In the genomic region with DNA sequence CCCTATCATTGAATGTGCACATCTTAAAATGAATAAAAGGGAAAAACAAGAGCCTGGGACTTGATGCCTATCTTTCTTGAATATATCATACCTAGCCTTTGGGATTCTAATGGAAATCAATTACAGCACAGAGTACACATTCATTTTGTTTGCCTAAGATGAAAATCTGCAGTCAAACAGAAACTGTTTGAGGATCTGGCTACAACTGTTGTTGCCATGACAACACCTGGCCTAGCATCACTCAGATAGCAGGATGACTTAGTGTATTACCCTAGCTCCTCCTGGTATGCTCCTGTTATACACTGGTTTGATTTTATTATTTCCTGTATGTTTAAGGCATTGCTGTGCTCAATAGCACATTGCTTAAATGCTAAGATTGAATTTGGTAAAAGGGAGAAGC, we compare ENCODE assay signal across 9 cellular contexts.
DNase-seq lines count a peak whose midpoint lies in the region; ATAC-seq and TF ChIP-seq lines count a peak whose summit lies in the region.
"Had no signal": no experiment of that assay in that cellular context is flagged by ENCODE, and none has a peak within 500 bp of the region (broad histone marks: within the 10 kb centered on the region; RNA-seq: fewer than 3 reads in every experiment).

No MANE protein-coding gene starts in this region.

- peak; percentile 1 for DNase-seq in NCI-H1092 (lab: John Stamatoyannopoulos, UW)
- peak; percentile 41 for DNase-seq in mesendoderm
- no peak for DNase-seq in Right ventricle myocardium superior
- DNase-seq in ovary: no peak
- DNase-seq: MG63; naive thymus-derived CD4-positive, alpha-beta T cell had no signal

- ATAC-seq in GM18870 (IDR thresholded peaks at IDR 0.05; ENCODE audit: unreplicated experiment): peak; percentile 79
- ATAC-seq in HG02759 (IDR thresholded peaks at IDR 0.05; ENCODE audit: unreplicated experiment): peak; percentile 71
- ATAC-seq in HG03025 (IDR thresholded peaks at IDR 0.05; ENCODE audit: low FRiP score, unreplicated experiment): no peak
- no peak for ATAC-seq in Right ventricle myocardium superior (ENCODE audit: poor library complexity)
- ATAC-seq: naive thymus-derived CD4-positive, alpha-beta T cell had no signal

- H3K23ac ChIP-seq in mesendoderm (ENCODE audit: low read length): no peak overlapping the region

- H3K27ac ChIP-seq in mesendoderm (ENCODE audit: low read depth, low read length) (no peak overlapping the region), ovary (no peak overlapping the region)

- H3K79me2 ChIP-seq in mesendoderm (ENCODE audit: control insufficient read depth, insufficient read depth, low read length): no peaks in the 10 kb centered on the region

- H3K4me2 ChIP-seq in mesendoderm (ENCODE audit: low read length): no peak overlapping the region

- H2BK120ac ChIP-seq in mesendoderm (ENCODE audit: low read depth, low read length): no peak overlapping the region

- TF ChIP-seq EP300 in ovary (IDR thresholded peaks at IDR 0.05): no peak

- no peak overlapping the region for H3K18ac ChIP-seq in mesendoderm (ENCODE audit: low read length)

- no peak for TF ChIP-seq CTCF in ovary (IDR thresholded peaks at IDR 0.05)

- H3K4me1 ChIP-seq in mesendoderm (ENCODE audit: control insufficient read depth, low read depth, low read length) (no peaks in the 10 kb centered on the region), ovary (ENCODE audit: insufficient read depth) (no peaks in the 10 kb centered on the region)

- TF ChIP-seq POLR2A in ovary (IDR thresholded peaks at IDR 0.05): no peak

- no peak overlapping the region for H2BK5ac ChIP-seq in mesendoderm (ENCODE audit: low read length)

- no peak overlapping the region for H3K4ac ChIP-seq in mesendoderm (ENCODE audit: low read depth, low read length)

- no peak overlapping the region for H3K9ac ChIP-seq in mesendoderm (ENCODE audit: low read length)

- H3K9me3 ChIP-seq in ovary: no peaks in the 10 kb centered on the region

- H3K56ac ChIP-seq in mesendoderm (ENCODE audit: low read length): no peak overlapping the region

- no peaks in the 10 kb centered on the region for H3K27me3 ChIP-seq in mesendoderm (ENCODE audit: insufficient read depth, low read length, poor library complexity)
- no peaks in the 10 kb centered on the region for H3K27me3 ChIP-seq in ovary
- H3K27me3 ChIP-seq: MG63 had no signal

- no peak overlapping the region for H4K5ac ChIP-seq in mesendoderm (ENCODE audit: low read length)

- no peaks in the 10 kb centered on the region for H3K79me1 ChIP-seq in mesendoderm (ENCODE audit: low read length)

- intact Hi-C loops in Right ventricle myocardium superior (cut with DNase I): no loop called here
- intact Hi-C loops in ovary (cut with DNase I): no loop called here

- no peak overlapping the region for H3K4me3 ChIP-seq in mesendoderm (ENCODE audit: low read length)
- no peak overlapping the region for H3K4me3 ChIP-seq in ovary
- H3K4me3 ChIP-seq: MG63 had no signal

- H3K36me3 ChIP-seq in mesendoderm (ENCODE audit: control insufficient read depth, insufficient read depth, low read length) (no peaks in the 10 kb centered on the region), ovary (no peaks in the 10 kb centered on the region)
- H3K36me3 ChIP-seq: MG63 had no signal

- H2BK15ac ChIP-seq in mesendoderm (replicated peaks; ENCODE audit: low read depth): no peak overlapping the region

- H2AK5ac ChIP-seq in mesendoderm (ENCODE audit: low read length): no peak overlapping the region

- no peak overlapping the region for H4K8ac ChIP-seq in mesendoderm (ENCODE audit: low read depth, low read length)

Comparison
In these comparisons a context has a peak if more than half of its experiments do, and no peak if none do; other contexts are left out.
1. ATAC-seq: peak in GM18870 (single experiment) and HG02759 (single experiment); none in HG03025 (single experiment) and Right ventricle myocardium superior (single experiment).
2. DNase-seq: peak in NCI-H1092 (single experiment) and mesendoderm (single experiment); none in Right ventricle myocardium superior (single experiment) and ovary (0 of 5).